Comparison of ENCODE assay signal across 15 cellular contexts in the genomic region with DNA sequence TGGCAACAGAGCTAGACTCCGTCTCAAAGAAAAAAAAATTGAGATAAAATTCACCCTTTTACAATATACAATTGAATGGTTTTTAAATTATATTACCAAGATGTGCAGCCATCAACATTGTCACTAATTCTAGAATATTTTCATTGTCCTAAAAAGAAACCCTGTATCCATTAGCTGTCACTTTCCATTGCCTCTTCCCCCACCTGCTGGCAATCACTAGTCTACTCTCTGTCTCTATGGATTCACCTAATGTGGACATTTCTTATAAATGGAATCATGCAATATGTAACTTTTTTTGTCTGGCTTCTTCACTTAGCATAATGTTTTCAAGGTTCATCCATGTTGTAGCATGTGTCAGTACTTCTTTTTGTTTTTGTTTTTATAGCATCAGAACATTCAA.
"Had no signal": no experiment of that assay in that cellular context is flagged by ENCODE, and none has a peak within 500 bp of the region (broad histone marks: within the 10 kb centered on the region; RNA-seq: fewer than 3 reads in every experiment).

No MANE protein-coding gene starts in this region.

- H3K27me3 ChIP-seq: colonic mucosa, neural progenitor cell, ovary, upper lobe of right lung had no signal

- H3K4me1 Mint-ChIP-seq: activated CD4-positive, alpha-beta memory T cell treated with anti-CD3 and anti-CD28 coated beads, Interleukin-2, amount 10 ng/mL, durations not matched to agents 7 days and 5 days; neural progenitor cell had no signal

- H3K9ac ChIP-seq: neural progenitor cell had no signal

- H3K4me3 ChIP-seq: colonic mucosa, lower lobe of right lung, neural progenitor cell, ovary, upper lobe of right lung had no signal

- H3K9me3 ChIP-seq: colonic mucosa, lower lobe of right lung, ovary, upper lobe of right lung had no signal

- H3K27me3 Mint-ChIP-seq: activated CD4-positive, alpha-beta memory T cell treated with anti-CD3 and anti-CD28 coated beads, Interleukin-2, amount 10 ng/mL, durations not matched to agents 7 days and 5 days; stimulated activated naive CD8-positive, alpha-beta T cell treated with anti-CD3 and anti-CD28 coated beads, Interleukin-15, Interleukin-2, amounts not matched to agents 100 ng/mL and 50 ng/mL, for 24 hours had no signal

- H3K4me2 ChIP-seq: neural progenitor cell had no signal

- H3K4me3 Mint-ChIP-seq: activated CD4-positive, alpha-beta memory T cell treated with anti-CD3 and anti-CD28 coated beads, Interleukin-2, amount 10 ng/mL, durations not matched to agents 7 days and 5 days; activated T-cell treated with anti-CD3 and anti-CD28 coated beads, Interleukin-2, amount 50 U/mL, for 72 hours; neural progenitor cell; stimulated activated naive CD8-positive, alpha-beta T cell treated with anti-CD3 and anti-CD28 coated beads, Interleukin-15, Interleukin-2, amounts not matched to agents 100 ng/mL and 50 ng/mL, for 24 hours had no signal

- DNase-seq: activated CD4-positive, alpha-beta memory T cell treated with anti-CD3 and anti-CD28 coated beads, Interleukin-2, amount 10 ng/mL, durations not matched to agents 7 days and 5 days; activated gamma-delta T cell treated with Interleukin-2 at 50 U/mL for 16 hours; activated T-cell treated with anti-CD3 and anti-CD28 coated beads, Interleukin-2, amount 50 U/mL, for 72 hours; aorta; colonic mucosa; hypothalamus; lower lobe of right lung; midbrain; ovary; stimulated activated CD4-positive, alpha-beta T cell treated with anti-CD3 and anti-CD28 coated beads, Interleukin-2, amount 100 ng/mL, for 48 hours; stimulated activated CD8-positive, alpha-beta memory T cell treated with anti-CD3 and anti-CD28 coated beads, Interleukin-4, amount 100 ng/mL, for 48 hours; T-helper 9 cell; upper lobe of right lung had no signal

- ATAC-seq: activated T-cell treated with anti-CD3 and anti-CD28 coated beads, Interleukin-2, amount 50 U/mL, for 72 hours; lower lobe of right lung; upper lobe of right lung had no signal

- H3K27ac Mint-ChIP-seq: activated CD4-positive, alpha-beta memory T cell treated with anti-CD3 and anti-CD28 coated beads, Interleukin-2, amount 10 ng/mL, durations not matched to agents 7 days and 5 days; activated T-cell treated with anti-CD3 and anti-CD28 coated beads, Interleukin-2, amount 50 U/mL, for 72 hours; neural progenitor cell; stimulated activated naive CD8-positive, alpha-beta T cell treated with anti-CD3 and anti-CD28 coated beads, Interleukin-15, Interleukin-2, amounts not matched to agents 100 ng/mL and 50 ng/mL, for 24 hours had no signal

- H3K9me3 Mint-ChIP-seq: activated CD4-positive, alpha-beta memory T cell treated with anti-CD3 and anti-CD28 coated beads, Interleukin-2, amount 10 ng/mL, durations not matched to agents 7 days and 5 days; activated T-cell treated with anti-CD3 and anti-CD28 coated beads, Interleukin-2, amount 50 U/mL, for 72 hours; neural progenitor cell; stimulated activated naive CD8-positive, alpha-beta T cell treated with anti-CD3 and anti-CD28 coated beads, Interleukin-15, Interleukin-2, amounts not matched to agents 100 ng/mL and 50 ng/mL, for 24 hours had no signal

- H2AFZ ChIP-seq: neural progenitor cell had no signal

- H3K36me3 ChIP-seq: ovary had no signal

- H3K27ac ChIP-seq: colonic mucosa, lower lobe of right lung, neural progenitor cell, ovary, upper lobe of right lung had no signal

- H3K4me1 ChIP-seq: colonic mucosa, lower lobe of right lung, neural progenitor cell, upper lobe of right lung had no signal
